ENCODE assay signal across 9 cellular contexts in genomic region chr10:19811517-19811916, GRCh38. TPM values are rescaled to one million over a fixed set of nuclear protein-coding genes. Genes with fewer than 3 reads are reported as not detected.
DNase-seq lines count a peak whose midpoint lies in the region; ATAC-seq, FAIRE-seq and TF ChIP-seq lines count a peak whose summit lies in the region.
"Had no signal": no experiment of that assay in that cellular context is flagged by ENCODE, and none has a peak within 500 bp of the region (broad histone marks: within the 10 kb centered on the region; RNA-seq: fewer than 3 reads in every experiment).

No MANE protein-coding gene starts in this region.

- peaks cover 4% of the 10 kb centered on the region for H3K9me3 Mint-ChIP-seq in osteocyte (ENCODE audit: unreplicated experiment)

- H3K4me1 ChIP-seq in Panc1 (ENCODE audit: control insufficient read depth, insufficient read depth, low read length): no peaks in the 10 kb centered on the region
- no peaks in the 10 kb centered on the region for H3K4me1 ChIP-seq in foreskin keratinocyte

- no peak for TF ChIP-seq POLR2A in H54 (IDR thresholded peaks at IDR 0.05; ENCODE audit: low read depth, low read length)

- ATAC-seq in Panc1 (no peak), foreskin keratinocyte (peak; percentile 47), GM18909 (IDR thresholded peaks at IDR 0.05; ENCODE audit: poor library complexity, unreplicated experiment) (no peak)

- H3K27ac Mint-ChIP-seq in osteocyte (ENCODE audit: unreplicated experiment): no peak overlapping the region

- peaks cover 6% of the 10 kb centered on the region for H3K4me1 Mint-ChIP-seq in osteocyte (ENCODE audit: unreplicated experiment)

- peaks cover 42% of the 10 kb centered on the region for H3K27me3 Mint-ChIP-seq in osteocyte (ENCODE audit: unreplicated experiment)

- no peak overlapping the region for H3K4me3 ChIP-seq in Panc1 (ENCODE audit: low read depth in 2 of 2, low read length in 2 of 2)
- H3K4me3 ChIP-seq: pancreas had no signal

- no TSS peak for BruUV-seq in Panc1 (replicated peaks; lab: Mats Ljungman, UMichigan)

- peaks cover 5% of the 10 kb centered on the region; the same call in 1 of the 2 replicates for H3K27me3 ChIP-seq in Panc1 (ENCODE audit: control insufficient read depth, insufficient read depth, low read length)
- no peaks in the 10 kb centered on the region for H3K27me3 ChIP-seq in foreskin keratinocyte

- H3K36me3 ChIP-seq in Panc1 (ENCODE audit: control insufficient read depth, insufficient read depth, low read length): no peaks in the 10 kb centered on the region
- H3K36me3 ChIP-seq: pancreas had no signal

- CTCF ChIA-PET in Panc1 (lab: Charles Lee): no interaction called here

- no peaks in the 10 kb centered on the region for H3K36me3 Mint-ChIP-seq in osteocyte (ENCODE audit: unreplicated experiment)

- H3K4me3 Mint-ChIP-seq in osteocyte (ENCODE audit: unreplicated experiment): no peak overlapping the region

- H3K9me3 ChIP-seq in Panc1 (ENCODE audit: control insufficient read depth, insufficient read depth, low read depth, low read length): no peaks in the 10 kb centered on the region
- H3K9me3 ChIP-seq: pancreas had no signal

- FAIRE-seq in H54 (lab: Jason Lieb, UNC): no peak
- FAIRE-seq: pancreas had no signal

- H3K27ac ChIP-seq in Panc1 (ENCODE audit: low read length) (no peak overlapping the region), foreskin keratinocyte (no peak overlapping the region)
- H3K27ac ChIP-seq: pancreas had no signal

- POLR2A ChIA-PET in Panc1 (lab: Charles Lee): no interaction called here

- intact Hi-C loops in Panc1 (cut with micrococcal nuclease; ENCODE audit: unreplicated experiment): no loop called here

- DNase-seq in G401 (ENCODE audit: low spot score): peak; percentile 15
- no peak for DNase-seq in Panc1 (ENCODE audit: low read depth, low spot score)
- peak in 1 of 2 donors; percentile 26 for DNase-seq in foreskin keratinocyte
- no peak for DNase-seq in osteocyte (ENCODE audit: extremely low spot score, unreplicated experiment)
- no peak for DNase-seq in DMS79 treated with DMSO at 0.1 percent for 48 hours (lab: John Stamatoyannopoulos, UW)
- no peak for DNase-seq in H54 (ENCODE audit: insufficient read length, low spot score)
- DNase-seq in 8988T: no peak
- DNase-seq: pancreas had no signal

- TF ChIP-seq CTCF in Panc1 (IDR thresholded peaks at IDR 0.05) (peak; percentile 19; the same call in 1 of the 2 replicates), foreskin keratinocyte (conservative IDR thresholded peaks at IDR 0.05) (peak; percentile 64), osteocyte (IDR thresholded peaks at IDR 0.05) (peak; percentile 78)

- in situ Hi-C loops in G401 (cut with HindIII; ENCODE audit: low sequenced_read_pairs) (no loop called here), Panc1 (cut with HindIII; ENCODE audit: low pct_unique_long_range_greater_than_20kb, low sequenced_read_pairs) (no loop called here)

RNA-seq across cellular contexts. Expression of gene PLXDC2, which starts 4.7 kb away (rescaled TPM):
- total RNA-seq in G401 (2014; rRNA removed; shearing (Covaris generic)): not detected in 2 replicates
- total RNA-seq in Panc1 (2021; ENCODE audit: unreplicated experiment): 0.21 TPM
- not detected for polyA plus RNA-seq in Panc1 (2012; ENCODE audit: insufficient read length)
- total RNA-seq in foreskin keratinocyte: 4.2 and 5.1 TPM in 2 replicates
- polyA plus RNA-seq in foreskin keratinocyte: 1.9 TPM in 2 replicates
- 33.2 and 36.4 TPM in 2 replicates for total RNA-seq in osteocyte

Comparison
In these comparisons a context has a peak if more than half of its experiments do, and no peak if none do; other contexts are left out.
1. CTCF ChIP-seq: peak in every context shown above with its lines; median percentile 78 in osteocyte; 64 in foreskin keratinocyte; 19 in Panc1.